In the genomic region with DNA sequence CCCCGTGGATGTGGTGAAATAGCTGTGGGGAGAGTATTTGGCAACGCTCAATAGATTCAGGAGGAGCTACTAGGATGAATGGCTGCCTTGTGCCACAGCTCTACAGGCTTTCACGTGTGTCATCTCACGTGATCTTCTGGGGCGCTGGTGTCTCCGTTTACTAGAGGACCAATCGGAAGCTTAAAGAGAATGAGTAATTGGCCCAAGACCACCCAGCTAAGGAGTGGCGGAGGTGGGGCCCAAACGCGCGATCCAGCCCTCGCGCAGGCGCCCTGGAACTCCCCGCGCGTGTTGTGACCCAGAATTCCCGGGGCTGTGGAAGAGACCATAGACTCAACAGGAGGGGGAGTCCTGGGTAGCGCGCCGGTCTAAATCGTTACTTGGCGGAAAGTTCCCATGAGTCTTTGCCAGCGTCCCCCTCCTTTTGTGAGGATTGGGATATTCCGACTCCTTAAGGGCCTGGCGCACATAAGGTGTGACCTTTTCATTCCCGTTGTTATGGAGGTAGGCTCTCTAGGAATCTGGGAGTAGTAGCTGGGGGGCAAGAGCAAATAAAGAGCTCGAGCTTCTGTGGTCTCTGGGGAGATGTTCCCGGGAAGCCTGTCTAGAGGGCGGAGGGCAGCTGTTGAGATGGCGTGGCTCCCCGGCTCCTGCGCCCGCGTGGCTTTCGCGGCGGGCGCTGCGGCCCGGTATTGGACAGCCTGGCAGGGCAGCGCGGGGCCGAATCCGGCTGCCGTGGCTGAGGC, we compare ENCODE assay signal across 8 cellular contexts.
DNase-seq lines count a peak whose midpoint lies in the region; ATAC-seq, FAIRE-seq and TF ChIP-seq lines count a peak whose summit lies in the region.

No MANE protein-coding gene starts in this region.

- TF ChIP-seq CTCF in AG10803 (conservative IDR thresholded peaks at IDR 0.05; ENCODE audit: low read length): no peak

- peak; percentile 30 for FAIRE-seq in islet of Langerhans (lab: Jason Lieb, UNC)

- H3K4me3 ChIP-seq in AG10803 (ENCODE audit: low read length): peak overlapping the region; percentile 97

- ATAC-seq in GM19035 (IDR thresholded peaks at IDR 0.05; ENCODE audit: unreplicated experiment): peak; percentile 82
- peak; percentile 78 for ATAC-seq in HG03342 (IDR thresholded peaks at IDR 0.05; ENCODE audit: unreplicated experiment)

- DNase-seq in AG10803 (ENCODE audit: low read depth) (peak; percentile 100), NCI-H345 treated with DMSO at 0.1 percent for 48 hours (lab: John Stamatoyannopoulos, UW; ENCODE audit: unreplicated experiment) (peak; percentile 94), cerebellar cortex (ENCODE audit: low spot score) (peak; percentile 99)
- peak; percentile 90 for DNase-seq in activated CD4-positive, CD25-positive, alpha-beta regulatory T cell treated with anti-CD3 and anti-CD28 coated beads, Interleukin-2, amount 50 U/mL, for 16 hours (ENCODE audit: low read depth, low spot score)
- peak; percentile 92 to 94 for DNase-seq in stimulated activated CD4-positive, alpha-beta T cell treated with anti-CD3 and anti-CD28 coated beads, Interleukin-12 subunit alpha, Interleukin-12 subunit beta, amount 100 ng/mL, for 24 hours (ENCODE audit: low read depth in 2 of 2)

Comparison
In these comparisons a context has a peak if more than half of its experiments do, and no peak if none do; other contexts are left out.
1. Peak in every context shown above with its lines: DNase-seq, ATAC-seq and H3K4me3 ChIP-seq.